ENCODE assay signal across 19 cellular contexts in genomic region chr1:216032284-216032683, GRCh38.
DNase-seq lines count a peak whose midpoint lies in the region; ATAC-seq and TF ChIP-seq lines count a peak whose summit lies in the region.
"Had no signal": no experiment of that assay in that cellular context is flagged by ENCODE, and none has a peak within 500 bp of the region (broad histone marks: within the 10 kb centered on the region; RNA-seq: fewer than 3 reads in every experiment).

No MANE protein-coding gene starts in this region.

- no peaks in the 10 kb centered on the region for H3K36me3 ChIP-seq in kidney epithelial cell (ENCODE audit: control insufficient read depth, insufficient read depth, low read length)

- no peaks in the 10 kb centered on the region for H3K9me3 Mint-ChIP-seq in activated CD4-positive, alpha-beta memory T cell treated with anti-CD3 and anti-CD28 coated beads for 36 hours

- POLR2A ChIA-PET in activated CD4-positive, alpha-beta memory T cell treated with anti-CD3 and anti-CD28 coated beads for 36 hours (lab: Charles Lee) = no interaction called here

- H3K4me1 Mint-ChIP-seq in activated CD4-positive, alpha-beta memory T cell treated with anti-CD3 and anti-CD28 coated beads for 36 hours (ENCODE audit: low read depth) = no peaks in the 10 kb centered on the region

- no peak overlapping the region for H3K27ac Mint-ChIP-seq in activated CD4-positive, alpha-beta memory T cell treated with anti-CD3 and anti-CD28 coated beads for 36 hours

- intact Hi-C loops in activated CD4-positive, alpha-beta memory T cell treated with anti-CD3 and anti-CD28 coated beads for 36 hours (cut with micrococcal nuclease) = no loop called here

- in situ Hi-C loops in Caki2 (cut with HindIII; ENCODE audit: low pct_unique_long_range_greater_than_20kb, low sequenced_read_pairs) = no loop called here

- H3K36me3 Mint-ChIP-seq in activated CD4-positive, alpha-beta memory T cell treated with anti-CD3 and anti-CD28 coated beads for 36 hours = no peaks in the 10 kb centered on the region

- H3K4me3 Mint-ChIP-seq in activated CD4-positive, alpha-beta memory T cell treated with anti-CD3 and anti-CD28 coated beads for 36 hours = no peak overlapping the region

- ATAC-seq in GM19463 (IDR thresholded peaks at IDR 0.05; ENCODE audit: unreplicated experiment) = peak; percentile 72
- ATAC-seq in HG03060 (IDR thresholded peaks at IDR 0.05; ENCODE audit: low read depth, unreplicated experiment) = peak; percentile 60
- ATAC-seq in HG02571 (IDR thresholded peaks at IDR 0.05; ENCODE audit: unreplicated experiment) = no peak

- DNase-seq in Caki2 (ENCODE audit: low read depth) (peak; percentile 25), kidney epithelial cell (ENCODE audit: low read depth) (peak; percentile 39), NCI-H2196 (lab: John Stamatoyannopoulos, UW; ENCODE audit: unreplicated experiment) (no peak)
- DNase-seq in activated CD4-positive, alpha-beta memory T cell treated with anti-CD3 and anti-CD28 coated beads for 36 hours = no peak
- DNase-seq in effector CD4-positive, alpha-beta T cell = no peak
- DNase-seq: 8988T, C1 segment of cervical spinal cord, DMS153, EL, HCEC 1CT, MV-4-11, NCI-H1436 treated with DMSO at 0.1 percent for 48 hours, NCI-H2081 treated with DMSO at 0.1 percent for 48 hours, NCI-H226, NCI-H526 treated with DMSO at 0.1 percent for 48 hours, RPMI8226 had no signal

- no peaks in the 10 kb centered on the region for H3K27me3 Mint-ChIP-seq in activated CD4-positive, alpha-beta memory T cell treated with anti-CD3 and anti-CD28 coated beads for 36 hours

- no peaks in the 10 kb centered on the region for H3K27me3 ChIP-seq in kidney epithelial cell (ENCODE audit: control insufficient read depth, insufficient read depth, low read length)

- CTCF ChIA-PET in activated CD4-positive, alpha-beta memory T cell treated with anti-CD3 and anti-CD28 coated beads for 36 hours (lab: Charles Lee) = no interaction called here

- H3K4me3 ChIP-seq in kidney epithelial cell (ENCODE audit: low read depth, low read length) = no peak overlapping the region

- TF ChIP-seq CTCF in kidney epithelial cell (IDR thresholded peaks at IDR 0.05; ENCODE audit: insufficient read depth, low read length, poor library complexity, severe bottlenecking) = no peak

Comparison
In these comparisons a context has a peak if more than half of its experiments do, and no peak if none do; other contexts are left out.
1. DNase-seq: peak in Caki2 (single experiment) and kidney epithelial cell (single experiment); none in activated CD4-positive, alpha-beta memory T cell treated with anti-CD3 and anti-CD28 coated beads for 36 hours (single experiment), effector CD4-positive, alpha-beta T cell (single experiment) and NCI-H2196 (single experiment).